Comparison of ENCODE assay signal across 1 cellular context in genomic region chr1:46411010-46411405, GRCh38.
TF ChIP-seq lines count a peak whose summit lies in the region.

No MANE protein-coding gene starts in this region.

TF ChIP-seq in H1, 55 proteins besides CTCF, POLR2A, EP300 and RAD21:
- TF ChIP-seq TAF7 (optimal IDR thresholded peaks at IDR 0.05; ENCODE audit: borderline replicate concordance, low read depth, low read length), result no peak
